9 cellular contexts compared by ENCODE assay signal in genomic region chr1:39646232-39647081, GRCh38. TPM values are rescaled to one million over a fixed set of nuclear protein-coding genes. Genes with fewer than 3 reads are reported as not detected.
DNase-seq lines count a peak whose midpoint lies in the region; ATAC-seq and TF ChIP-seq lines count a peak whose summit lies in the region.
"Had no signal": no experiment of that assay in that cellular context is flagged by ENCODE, and none has a peak within 500 bp of the region (broad histone marks: within the 10 kb centered on the region; RNA-seq: fewer than 3 reads in every experiment).

No MANE protein-coding gene starts in this region.

- no peaks in the 10 kb centered on the region for H3K9me3 ChIP-seq in WERI-Rb-1 (ENCODE audit: severe bottlenecking)
- no peaks in the 10 kb centered on the region for H3K9me3 ChIP-seq in left ventricle myocardium inferior (replicated peaks)
- H3K9me3 ChIP-seq in gastrocnemius medialis: no peaks in the 10 kb centered on the region

- TF ChIP-seq POLR2A in gastrocnemius medialis (IDR thresholded peaks at IDR 0.05): no peak

- H3K4me3 ChIP-seq in WERI-Rb-1 (ENCODE audit: low read depth, low read length) (peak overlapping the region; percentile 6; the same call in 1 of the 2 replicates), left ventricle myocardium inferior (no peak overlapping the region), gastrocnemius medialis (no peak overlapping the region)

- peak; percentile 54 to 55 for ATAC-seq in gastrocnemius medialis
- ATAC-seq in HG03039 (IDR thresholded peaks at IDR 0.05; ENCODE audit: unreplicated experiment): no peak

- H3K27ac ChIP-seq in WERI-Rb-1: peak overlapping the region; percentile 83
- H3K27ac ChIP-seq in left ventricle myocardium inferior (replicated peaks): peak overlapping the region; percentile 85
- H3K27ac ChIP-seq in gastrocnemius medialis: peak overlapping the region; percentile 48 to 74 (median 66)

- TF ChIP-seq CTCF in WERI-Rb-1 (IDR thresholded peaks at IDR 0.05; ENCODE audit: low read depth, low read length) (no peak), left ventricle myocardium inferior (IDR thresholded peaks at IDR 0.05; ENCODE audit: borderline replicate concordance) (no peak), gastrocnemius medialis (IDR thresholded peaks at IDR 0.05 in 4 of 5, conservative IDR thresholded peaks at IDR 0.05 in 1 of 5) (no peak)

- DNase-seq in GM03348 (ENCODE audit: low spot score) (peak; percentile 72), WERI-Rb-1 (peak; percentile 82), left ventricle myocardium inferior (peak; percentile 94), gastrocnemius medialis (peak; percentile 58 to 60), mesenteric fat pad (ENCODE audit: low spot score) (no peak), NCI-H146 treated with DMSO at 0.1 percent for 48 hours (lab: John Stamatoyannopoulos, UW; ENCODE audit: unreplicated experiment) (no peak), NCI-H187 (lab: John Stamatoyannopoulos, UW) (no peak)
- DNase-seq: activated gamma-delta T cell had no signal

- H3K4me1 ChIP-seq in left ventricle myocardium inferior (peaks cover 71% of the 10 kb centered on the region), gastrocnemius medialis (peaks cover 16 to 18% of the 10 kb centered on the region in 2 donors)

- intact Hi-C loops in left ventricle myocardium inferior (cut with micrococcal nuclease) (no loop called here), gastrocnemius medialis (cut with DNase I; ENCODE audit: low total_unique reads) (no loop called here)

- H3K27me3 ChIP-seq in WERI-Rb-1 (ENCODE audit: insufficient read depth, low read depth, severe bottlenecking) (no peaks in the 10 kb centered on the region), left ventricle myocardium inferior (ENCODE audit: low read depth) (no peaks in the 10 kb centered on the region), gastrocnemius medialis (no peaks in the 10 kb centered on the region)

- in situ Hi-C loops in gastrocnemius medialis (cut with MboI; ENCODE audit: low sequenced_read_pairs in 4 of 4): no loop called here

- no peaks in the 10 kb centered on the region for H3K36me3 ChIP-seq in WERI-Rb-1
- H3K36me3 ChIP-seq in left ventricle myocardium inferior: no peaks in the 10 kb centered on the region
- H3K36me3 ChIP-seq in gastrocnemius medialis: no peaks in the 10 kb centered on the region

RNA-seq across cellular contexts. Expression of gene HEYL, which starts 7.0 kb away (rescaled TPM):
- total RNA-seq in left ventricle myocardium inferior (21.2 TPM), gastrocnemius medialis (1 to 10 TPM in 3 of 4 donors, under 1 TPM in 1; 0.78 to 3.3 (median 2.4) TPM), mesenteric fat pad (9.4 TPM)

RNA-seq across cellular contexts. Expression of gene NT5C1A, which starts 25.4 kb away (rescaled TPM):
- total RNA-seq in left ventricle myocardium inferior (26.8 TPM), gastrocnemius medialis (10 to 100 TPM; 10.8 to 85.5 (median 59.9) TPM), mesenteric fat pad (0.42 TPM)

RNA-seq across cellular contexts. Expression of gene HPCAL4, which starts 44.8 kb away (rescaled TPM):
- 0.88 TPM for total RNA-seq in left ventricle myocardium inferior
- 1 to 10 TPM in 3 of 4 donors, under 1 TPM in 1; 0.92 to 9.0 (median 3.2) TPM for total RNA-seq in gastrocnemius medialis
- not detected for total RNA-seq in mesenteric fat pad

Comparison
In these comparisons a context has a peak if more than half of its experiments do, and no peak if none do; other contexts are left out.
1. DNase-seq: peak in GM03348 (single experiment), WERI-Rb-1 (single experiment), left ventricle myocardium inferior (single experiment) and gastrocnemius medialis (2 of 2); none in mesenteric fat pad (single experiment), NCI-H146 treated with DMSO at 0.1 percent for 48 hours (single experiment) and NCI-H187 (0 of 2).
2. Peak in every context shown above with its lines, with median percentiles within 50 percentile points of each other: H3K27ac ChIP-seq.